In the genomic region with DNA sequence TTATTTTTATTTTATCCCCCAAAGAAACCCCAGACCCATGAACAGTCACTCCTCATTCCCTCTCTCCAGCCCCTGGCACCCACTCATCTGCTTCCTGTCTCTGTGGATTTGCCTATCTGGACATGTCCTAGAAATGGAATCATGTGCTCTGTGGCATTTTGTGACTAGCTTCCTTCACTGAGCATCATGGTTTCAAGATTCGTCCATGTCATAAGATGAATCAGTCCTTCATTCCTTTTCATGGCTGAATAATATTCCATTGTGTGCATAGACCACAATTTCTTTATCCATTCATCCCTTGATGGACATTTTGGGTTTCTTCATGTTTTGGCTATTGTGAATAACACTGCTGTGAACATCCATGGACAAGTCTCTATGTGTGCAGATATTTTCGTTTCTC, we compare ENCODE assay signal across 20 cellular contexts. TPM values are rescaled to one million over a fixed set of nuclear protein-coding genes. Genes with fewer than 3 reads are reported as not detected.
DNase-seq lines count a peak whose midpoint lies in the region; ATAC-seq and TF ChIP-seq lines count a peak whose summit lies in the region.
"Had no signal": no experiment of that assay in that cellular context is flagged by ENCODE, and none has a peak within 500 bp of the region (broad histone marks: within the 10 kb centered on the region; RNA-seq: fewer than 3 reads in every experiment).

No MANE protein-coding gene starts in this region.

- H3K4me1 Mint-ChIP-seq in activated CD4-positive, alpha-beta memory T cell treated with anti-CD3 and anti-CD28 coated beads, Interleukin-2, amount 10 ng/mL, durations not matched to agents 7 days and 5 days, result peaks cover 45% of the 10 kb centered on the region
- H3K4me1 Mint-ChIP-seq in activated CD4-positive, alpha-beta memory T cell treated with anti-CD3 and anti-CD28 coated beads for 36 hours (ENCODE audit: low read depth), result peaks cover 31% of the 10 kb centered on the region
- H3K4me1 Mint-ChIP-seq in activated T-helper 17 cell treated with anti-CD3 and anti-CD28 coated beads, Interleukin-2, amount 50 U/mL, for 72 hours, result peaks cover 27% of the 10 kb centered on the region

- peak; percentile 58 for ATAC-seq in activated T-helper 17 cell treated with anti-CD3 and anti-CD28 coated beads, Interleukin-2, amount 50 U/mL, for 72 hours (replicated peaks)

- intact Hi-C loops in activated CD4-positive, alpha-beta memory T cell treated with anti-CD3 and anti-CD28 coated beads for 36 hours (cut with micrococcal nuclease), result no loop called here
- intact Hi-C loops in esophagus squamous epithelium (cut with DNase I), result no loop called here

- no peak for DNase-seq in activated CD4-positive, alpha-beta memory T cell treated with anti-CD3 and anti-CD28 coated beads, Interleukin-2, amount 10 ng/mL, durations not matched to agents 7 days and 5 days
- no peak for DNase-seq in activated CD4-positive, alpha-beta memory T cell treated with anti-CD3 and anti-CD28 coated beads for 36 hours
- no peak for DNase-seq in esophagus squamous epithelium (lab: John Stamatoyannopoulos, UW)
- DNase-seq in dermis blood vessel endothelial cell, result no peak
- DNase-seq: AML-193, COR-L47, DMS 273 treated with DMSO at 0.1 percent for 48 hours, H9, NCI-H1417, NCI-H187, NCI-H2107, NCI-H2227 treated with DMSO at 0.1 percent for 48 hours, NCI-H524, NCI-H82, PC-9, SJCRH30 had no signal

- CTCF ChIA-PET in activated CD4-positive, alpha-beta memory T cell treated with anti-CD3 and anti-CD28 coated beads, Interleukin-2, amount 10 ng/mL, durations not matched to agents 7 days and 5 days (lab: Charles Lee), result interaction anchor here (1.9 kb wide), 1 partner anchor 8 kb away, joined by 6 read pairs; no protein-coding TSS in a partner anchor
- CTCF ChIA-PET in activated CD4-positive, alpha-beta memory T cell treated with anti-CD3 and anti-CD28 coated beads for 36 hours (lab: Charles Lee), result interaction anchor here (1.1 kb wide), 1 partner anchor 28 kb away, joined by 3 read pairs; no protein-coding TSS in a partner anchor
- CTCF ChIA-PET in HEK293 (lab: Yijun Ruan, JAX), result interaction anchor here (0.7 kb wide), 1 partner anchor 1997 kb away, joined by 3 read pairs; no protein-coding TSS in a partner anchor

- H3K36me3 ChIP-seq in HEK293 (ENCODE audit: control insufficient read depth in 2 of 2, insufficient read depth in 1 of 2, low read length in 2 of 2) (peaks cover 0 to 26% of the 10 kb centered on the region in 2 experiments; a peak in 1 of 3 replicates), esophagus squamous epithelium (no peaks in the 10 kb centered on the region)
- H3K36me3 ChIP-seq: SJCRH30 had no signal

- TF ChIP-seq POLR2A in esophagus squamous epithelium (IDR thresholded peaks at IDR 0.05), result no peak

- WGBS in esophagus squamous epithelium, 2 donors, result 85% methylated on average over 2 of the region's 2 CpGs; no CpG with 5 or more reads in 1 of the 2 donors

- peak overlapping the region; percentile 34 for H3K27ac Mint-ChIP-seq in activated CD4-positive, alpha-beta memory T cell treated with anti-CD3 and anti-CD28 coated beads, Interleukin-2, amount 10 ng/mL, durations not matched to agents 7 days and 5 days
- H3K27ac Mint-ChIP-seq in activated CD4-positive, alpha-beta memory T cell treated with anti-CD3 and anti-CD28 coated beads for 36 hours, result no peak overlapping the region
- peak overlapping the region; percentile 53 for H3K27ac Mint-ChIP-seq in activated T-helper 17 cell treated with anti-CD3 and anti-CD28 coated beads, Interleukin-2, amount 50 U/mL, for 72 hours
- H3K27ac Mint-ChIP-seq: H9 had no signal

- H3K36me3 Mint-ChIP-seq in activated CD4-positive, alpha-beta memory T cell treated with anti-CD3 and anti-CD28 coated beads, Interleukin-2, amount 10 ng/mL, durations not matched to agents 7 days and 5 days (ENCODE audit: low read depth), result peaks cover 38% of the 10 kb centered on the region
- H3K36me3 Mint-ChIP-seq in activated CD4-positive, alpha-beta memory T cell treated with anti-CD3 and anti-CD28 coated beads for 36 hours, result peaks cover 8% of the 10 kb centered on the region
- no peaks in the 10 kb centered on the region for H3K36me3 Mint-ChIP-seq in activated T-helper 17 cell treated with anti-CD3 and anti-CD28 coated beads, Interleukin-2, amount 50 U/mL, for 72 hours (ENCODE audit: low read depth)

- H3K9me3 ChIP-seq in HEK293 (ENCODE audit: control insufficient read depth, insufficient read depth, low read depth, low read length), result no peaks in the 10 kb centered on the region
- H3K9me3 ChIP-seq in esophagus squamous epithelium, result no peaks in the 10 kb centered on the region
- H3K9me3 ChIP-seq: SJCRH30 had no signal

- H3K4me3 Mint-ChIP-seq in activated CD4-positive, alpha-beta memory T cell treated with anti-CD3 and anti-CD28 coated beads, Interleukin-2, amount 10 ng/mL, durations not matched to agents 7 days and 5 days, result no peak overlapping the region
- H3K4me3 Mint-ChIP-seq in activated CD4-positive, alpha-beta memory T cell treated with anti-CD3 and anti-CD28 coated beads for 36 hours, result no peak overlapping the region
- peak overlapping the region; percentile 65 for H3K4me3 Mint-ChIP-seq in activated T-helper 17 cell treated with anti-CD3 and anti-CD28 coated beads, Interleukin-2, amount 50 U/mL, for 72 hours
- H3K4me3 Mint-ChIP-seq: H9 had no signal

- H3K27me3 ChIP-seq in esophagus squamous epithelium, result no peaks in the 10 kb centered on the region
- H3K27me3 ChIP-seq: SJCRH30 had no signal

- H3K4me1 ChIP-seq in HEK293 (ENCODE audit: control insufficient read depth, insufficient read depth, low read length) (no peaks in the 10 kb centered on the region), esophagus squamous epithelium (peaks cover 0 to 14% (median 3%) of the 10 kb centered on the region in 3 donors)
- H3K4me1 ChIP-seq: SJCRH30 had no signal

- H3K4me3 ChIP-seq in HEK293 (ENCODE audit: low read depth, low read length) (no peak overlapping the region), esophagus squamous epithelium (no peak overlapping the region)
- H3K4me3 ChIP-seq: PC-9, SJCRH30 had no signal

- H3K27ac ChIP-seq in HEK293 (ENCODE audit: extremely low read depth, low read depth, low read length) (no peak overlapping the region), esophagus squamous epithelium (no peak overlapping the region)
- H3K27ac ChIP-seq: 22Rv1, KMS-11, PC-9, SJCRH30 had no signal

- no peaks in the 10 kb centered on the region for H3K9me3 Mint-ChIP-seq in activated CD4-positive, alpha-beta memory T cell treated with anti-CD3 and anti-CD28 coated beads, Interleukin-2, amount 10 ng/mL, durations not matched to agents 7 days and 5 days
- peaks cover 6% of the 10 kb centered on the region for H3K9me3 Mint-ChIP-seq in activated CD4-positive, alpha-beta memory T cell treated with anti-CD3 and anti-CD28 coated beads for 36 hours
- H3K9me3 Mint-ChIP-seq in activated T-helper 17 cell treated with anti-CD3 and anti-CD28 coated beads, Interleukin-2, amount 50 U/mL, for 72 hours, result no peaks in the 10 kb centered on the region

- TF ChIP-seq CTCF in HEK293 (tag by site-specific recombination; IDR thresholded peaks at IDR 0.05) (no peak), esophagus squamous epithelium (IDR thresholded peaks at IDR 0.05) (no peak)

- POLR2A ChIA-PET in activated CD4-positive, alpha-beta memory T cell treated with anti-CD3 and anti-CD28 coated beads, Interleukin-2, amount 10 ng/mL, durations not matched to agents 7 days and 5 days (lab: Charles Lee), result no interaction called here
- POLR2A ChIA-PET in activated CD4-positive, alpha-beta memory T cell treated with anti-CD3 and anti-CD28 coated beads for 36 hours (lab: Charles Lee), result no interaction called here
- POLR2A ChIA-PET in HEK293 (lab: Yijun Ruan, JAX), result no interaction called here

- H3K27me3 Mint-ChIP-seq in activated CD4-positive, alpha-beta memory T cell treated with anti-CD3 and anti-CD28 coated beads, Interleukin-2, amount 10 ng/mL, durations not matched to agents 7 days and 5 days, result no peaks in the 10 kb centered on the region
- no peaks in the 10 kb centered on the region for H3K27me3 Mint-ChIP-seq in activated CD4-positive, alpha-beta memory T cell treated with anti-CD3 and anti-CD28 coated beads for 36 hours
- H3K27me3 Mint-ChIP-seq in activated T-helper 17 cell treated with anti-CD3 and anti-CD28 coated beads, Interleukin-2, amount 50 U/mL, for 72 hours, result no peaks in the 10 kb centered on the region

RNA-seq across cellular contexts. Expression of a gene that starts 10.2 kb away (rescaled TPM):
- 10 to 100 TPM; 16.5 to 17.6 TPM for total RNA-seq in activated CD4-positive, alpha-beta memory T cell treated with anti-CD3 and anti-CD28 coated beads, Interleukin-2, amount 10 ng/mL, durations not matched to agents 7 days and 5 days
- total RNA-seq in activated CD4-positive, alpha-beta memory T cell treated with anti-CD3 and anti-CD28 coated beads for 36 hours, result 1 to 10 TPM; 4.8 TPM
- total RNA-seq in activated T-helper 17 cell treated with anti-CD3 and anti-CD28 coated beads, Interleukin-2, amount 50 U/mL, for 72 hours, result 1 to 10 TPM; 6.7 to 9.4 TPM
- total RNA-seq in esophagus squamous epithelium (1 to 10 TPM; 1.8 to 5.0 (median 3.5) TPM), dermis blood vessel endothelial cell (10.0 and 16.6 TPM in 2 replicates)

RNA-seq across cellular contexts. Expression of a gene that starts 10.7 kb away (rescaled TPM):
- total RNA-seq in activated CD4-positive, alpha-beta memory T cell treated with anti-CD3 and anti-CD28 coated beads, Interleukin-2, amount 10 ng/mL, durations not matched to agents 7 days and 5 days, result 100 to 1,000 TPM; 162 TPM
- total RNA-seq in activated CD4-positive, alpha-beta memory T cell treated with anti-CD3 and anti-CD28 coated beads for 36 hours, result 100 to 1,000 TPM; 119 to 121 TPM
- 100 to 1,000 TPM; 115 to 170 TPM for total RNA-seq in activated T-helper 17 cell treated with anti-CD3 and anti-CD28 coated beads, Interleukin-2, amount 50 U/mL, for 72 hours
- 100 to 1,000 TPM in 3 of 4 donors, 10 to 100 TPM in 1; 99.2 to 180 (median 142) TPM for total RNA-seq in esophagus squamous epithelium
- total RNA-seq in dermis blood vessel endothelial cell, result 303 and 321 TPM in 2 replicates

RNA-seq across cellular contexts. Expression of a gene that starts 29.2 kb away (rescaled TPM):
- total RNA-seq in activated CD4-positive, alpha-beta memory T cell treated with anti-CD3 and anti-CD28 coated beads, Interleukin-2, amount 10 ng/mL, durations not matched to agents 7 days and 5 days, result under 1 TPM; 0.18 to 0.58 TPM
- under 1 TPM; 0.29 to 0.69 TPM for total RNA-seq in activated CD4-positive, alpha-beta memory T cell treated with anti-CD3 and anti-CD28 coated beads for 36 hours
- total RNA-seq in activated T-helper 17 cell treated with anti-CD3 and anti-CD28 coated beads, Interleukin-2, amount 50 U/mL, for 72 hours, result 1 to 10 TPM in 1 of 2 donors, under 1 TPM in 1; 0.45 to 7.9 TPM
- total RNA-seq in esophagus squamous epithelium, result 10 to 100 TPM in 1 of 4 donors, 1 to 10 TPM in 3; 3.2 to 13.4 (median 6.9) TPM
- 5.1 and 14.1 TPM in 2 replicates for total RNA-seq in dermis blood vessel endothelial cell

RNA-seq across cellular contexts. Expression of a gene that starts 46.0 kb away (rescaled TPM):
- total RNA-seq in activated CD4-positive, alpha-beta memory T cell treated with anti-CD3 and anti-CD28 coated beads, Interleukin-2, amount 10 ng/mL, durations not matched to agents 7 days and 5 days, result not detected
- total RNA-seq in activated CD4-positive, alpha-beta memory T cell treated with anti-CD3 and anti-CD28 coated beads for 36 hours, result not detected
- total RNA-seq in activated T-helper 17 cell treated with anti-CD3 and anti-CD28 coated beads, Interleukin-2, amount 50 U/mL, for 72 hours, result not detected
- total RNA-seq in esophagus squamous epithelium (under 1 TPM in 3 of 4 donors, not detected in 1; 0.09 to 0.38 (median 0.15) TPM), dermis blood vessel endothelial cell (under 0.01 and 0.05 TPM in 2 replicates)
- total RNA-seq: H9 had no signal

RNA-seq across cellular contexts. Expression of a gene that starts 47.1 kb away (rescaled TPM):
- total RNA-seq in activated CD4-positive, alpha-beta memory T cell treated with anti-CD3 and anti-CD28 coated beads, Interleukin-2, amount 10 ng/mL, durations not matched to agents 7 days and 5 days, result 1 to 10 TPM; 2.9 to 3.0 TPM
- total RNA-seq in activated CD4-positive, alpha-beta memory T cell treated with anti-CD3 and anti-CD28 coated beads for 36 hours, result 1 to 10 TPM in 1 of 2 experiments, under 1 TPM in 1; 0.95 to 1.3 TPM
- 10 to 100 TPM in 1 of 2 donors, 1 to 10 TPM in 1; 1.1 to 26.1 TPM for total RNA-seq in activated T-helper 17 cell treated with anti-CD3 and anti-CD28 coated beads, Interleukin-2, amount 50 U/mL, for 72 hours
- total RNA-seq in esophagus squamous epithelium, result 10 to 100 TPM; 19.5 to 36.2 (median 25.4) TPM
- total RNA-seq in dermis blood vessel endothelial cell, result 3.3 and 4.6 TPM in 2 replicates
